In genomic region chr6:45741437-45742166, GRCh38 we compare ENCODE assay signal across 9 cellular contexts.
DNase-seq lines count a peak whose midpoint lies in the region; ATAC-seq lines count a peak whose summit lies in the region.
"Had no signal": no experiment of that assay in that cellular context is flagged by ENCODE, and none has a peak within 500 bp of the region (broad histone marks: within the 10 kb centered on the region; RNA-seq: fewer than 3 reads in every experiment).

No MANE protein-coding gene starts in this region.

- no peak overlapping the region for H3K4me3 ChIP-seq in naive thymus-derived CD4-positive, alpha-beta T cell (ENCODE audit: low read length)

- H3K36me3 Mint-ChIP-seq in activated CD8-positive, alpha-beta memory T cell treated with anti-CD3 and anti-CD28 coated beads, Interleukin-2, amount 10 ng/mL, durations not matched to agents 7 days and 5 days, result peaks cover 2% of the 10 kb centered on the region
- H3K36me3 Mint-ChIP-seq in activated T-helper 1 cell treated with anti-CD3 and anti-CD28 coated beads, Interleukin-12 subunit alpha, Interleukin-12 subunit beta, Interleukin-2, Interleukin-4 antibody, amounts not matched to agents 30 ng/mL and 10 ng/mL and 1 ng/mL, durations not matched to agents 14 hours and 24 hours and 36 hours (ENCODE audit: low read depth), result no peaks in the 10 kb centered on the region
- peaks cover 0 to 2% (median 0%) of the 10 kb centered on the region in 5 donors for H3K36me3 Mint-ChIP-seq in naive thymus-derived CD4-positive, alpha-beta T cell
- H3K36me3 Mint-ChIP-seq: CD4-positive, CD25-positive, alpha-beta regulatory T cell had no signal

- H3K27me3 Mint-ChIP-seq in activated CD8-positive, alpha-beta memory T cell treated with anti-CD3 and anti-CD28 coated beads, Interleukin-2, amount 10 ng/mL, durations not matched to agents 7 days and 5 days, result no peaks in the 10 kb centered on the region
- peaks cover 3% of the 10 kb centered on the region for H3K27me3 Mint-ChIP-seq in activated T-helper 1 cell treated with anti-CD3 and anti-CD28 coated beads, Interleukin-12 subunit alpha, Interleukin-12 subunit beta, Interleukin-2, Interleukin-4 antibody, amounts not matched to agents 30 ng/mL and 10 ng/mL and 1 ng/mL, durations not matched to agents 14 hours and 24 hours and 36 hours (ENCODE audit: insufficient read depth)
- H3K27me3 Mint-ChIP-seq in naive thymus-derived CD4-positive, alpha-beta T cell, result peaks cover 0 to 3% (median 0%) of the 10 kb centered on the region in 5 donors
- H3K27me3 Mint-ChIP-seq: CD4-positive, CD25-positive, alpha-beta regulatory T cell had no signal

- no peaks in the 10 kb centered on the region for H3K36me3 ChIP-seq in naive thymus-derived CD4-positive, alpha-beta T cell (ENCODE audit: control insufficient read depth in 2 of 3, insufficient read depth in 3 of 3, low read length in 3 of 3)

- peak; percentile 43 for ATAC-seq in activated CD8-positive, alpha-beta memory T cell treated with anti-CD3 and anti-CD28 coated beads, Interleukin-2, amount 10 ng/mL, durations not matched to agents 7 days and 5 days
- ATAC-seq in HG03280 (IDR thresholded peaks at IDR 0.05; ENCODE audit: unreplicated experiment), result peak; percentile 41
- peak; percentile 60 for ATAC-seq in naive thymus-derived CD4-positive, alpha-beta T cell

- DNase-seq in activated CD8-positive, alpha-beta memory T cell treated with anti-CD3 and anti-CD28 coated beads, Interleukin-2, amount 10 ng/mL, durations not matched to agents 7 days and 5 days, result peak; percentile 50
- no peak for DNase-seq in activated CD8-positive, alpha-beta memory T cell treated with anti-CD3 and anti-CD28 coated beads, Interleukin-2, amount 50 U/mL, for 48 hours
- no peak for DNase-seq in activated T-helper 1 cell treated with anti-CD3 and anti-CD28 coated beads, Interleukin-12 subunit alpha, Interleukin-12 subunit beta, Interleukin-2, Interleukin-4 antibody, amounts not matched to agents 30 ng/mL and 10 ng/mL and 1 ng/mL, durations not matched to agents 14 hours and 24 hours and 36 hours (ENCODE audit: low spot score)
- DNase-seq in naive thymus-derived CD4-positive, alpha-beta T cell, result no peak
- no peak for DNase-seq in NCI-H2081 (lab: John Stamatoyannopoulos, UW)
- no peak for DNase-seq in posterior cingulate gyrus
- DNase-seq in NCI-H128 (lab: John Stamatoyannopoulos, UW; ENCODE audit: unreplicated experiment), result no peak
- DNase-seq: CD4-positive, CD25-positive, alpha-beta regulatory T cell had no signal

- H3K4me3 Mint-ChIP-seq in activated CD8-positive, alpha-beta memory T cell treated with anti-CD3 and anti-CD28 coated beads, Interleukin-2, amount 10 ng/mL, durations not matched to agents 7 days and 5 days, result no peak overlapping the region
- H3K4me3 Mint-ChIP-seq in activated T-helper 1 cell treated with anti-CD3 and anti-CD28 coated beads, Interleukin-12 subunit alpha, Interleukin-12 subunit beta, Interleukin-2, Interleukin-4 antibody, amounts not matched to agents 30 ng/mL and 10 ng/mL and 1 ng/mL, durations not matched to agents 14 hours and 24 hours and 36 hours, result peak overlapping the region; percentile 2
- H3K4me3 Mint-ChIP-seq in naive thymus-derived CD4-positive, alpha-beta T cell, result no peak overlapping the region

- no peaks in the 10 kb centered on the region for H3K9me3 Mint-ChIP-seq in activated CD8-positive, alpha-beta memory T cell treated with anti-CD3 and anti-CD28 coated beads, Interleukin-2, amount 10 ng/mL, durations not matched to agents 7 days and 5 days (ENCODE audit: low read depth)
- peaks cover 8% of the 10 kb centered on the region for H3K9me3 Mint-ChIP-seq in activated T-helper 1 cell treated with anti-CD3 and anti-CD28 coated beads, Interleukin-12 subunit alpha, Interleukin-12 subunit beta, Interleukin-2, Interleukin-4 antibody, amounts not matched to agents 30 ng/mL and 10 ng/mL and 1 ng/mL, durations not matched to agents 14 hours and 24 hours and 36 hours
- H3K9me3 Mint-ChIP-seq in naive thymus-derived CD4-positive, alpha-beta T cell, result peaks cover 0 to 5% (median 0%) of the 10 kb centered on the region in 11 donors
- H3K9me3 Mint-ChIP-seq: CD4-positive, CD25-positive, alpha-beta regulatory T cell had no signal

- H3K27ac ChIP-seq in naive thymus-derived CD4-positive, alpha-beta T cell (ENCODE audit: low read depth, low read length), result no peak overlapping the region

- POLR2A ChIA-PET in naive thymus-derived CD4-positive, alpha-beta T cell (lab: Charles Lee), result interaction anchor here (0.6 kb wide), 1 partner anchor 1579 kb away, joined by 4 read pairs; no protein-coding TSS in a partner anchor

- no peaks in the 10 kb centered on the region for H3K27me3 ChIP-seq in naive thymus-derived CD4-positive, alpha-beta T cell (ENCODE audit: control insufficient read depth in 2 of 2, insufficient read depth in 2 of 2, low read length in 2 of 2)

- H3K4me1 Mint-ChIP-seq in activated CD8-positive, alpha-beta memory T cell treated with anti-CD3 and anti-CD28 coated beads, Interleukin-2, amount 10 ng/mL, durations not matched to agents 7 days and 5 days, result peaks cover 44% of the 10 kb centered on the region
- H3K4me1 Mint-ChIP-seq in activated T-helper 1 cell treated with anti-CD3 and anti-CD28 coated beads, Interleukin-12 subunit alpha, Interleukin-12 subunit beta, Interleukin-2, Interleukin-4 antibody, amounts not matched to agents 30 ng/mL and 10 ng/mL and 1 ng/mL, durations not matched to agents 14 hours and 24 hours and 36 hours (ENCODE audit: low read depth), result peaks cover 44% of the 10 kb centered on the region
- peaks cover 10 to 41% (median 20%) of the 10 kb centered on the region in 7 donors for H3K4me1 Mint-ChIP-seq in naive thymus-derived CD4-positive, alpha-beta T cell

- no peaks in the 10 kb centered on the region for H3K4me1 ChIP-seq in naive thymus-derived CD4-positive, alpha-beta T cell (ENCODE audit: control insufficient read depth in 2 of 2, insufficient read depth in 2 of 2, low read length in 2 of 2)

- intact Hi-C loops in activated T-helper 1 cell treated with anti-CD3 and anti-CD28 coated beads, Interleukin-12 subunit alpha, Interleukin-12 subunit beta, Interleukin-2, Interleukin-4 antibody, amounts not matched to agents 30 ng/mL and 10 ng/mL and 1 ng/mL, durations not matched to agents 14 hours and 24 hours and 36 hours (cut with micrococcal nuclease), result loop anchor here (1.0 kb wide), 1 partner anchor 60 kb away; no protein-coding TSS in a partner anchor
- intact Hi-C loops in naive thymus-derived CD4-positive, alpha-beta T cell (cut with micrococcal nuclease), result no loop called here
- intact Hi-C loops in posterior cingulate gyrus (cut with DNase I), result no loop called here

- CTCF ChIA-PET in activated CD8-positive, alpha-beta memory T cell treated with anti-CD3 and anti-CD28 coated beads, Interleukin-2, amount 10 ng/mL, durations not matched to agents 7 days and 5 days (lab: Charles Lee), result interaction anchor here (0.8 to 2.1 kb wide), 3 partner anchors 18 to 320 kb away, joined by 3 to 7 read pairs (median 4); no protein-coding TSS in a partner anchor
- CTCF ChIA-PET in naive thymus-derived CD4-positive, alpha-beta T cell (lab: Charles Lee), result no interaction called here

- peak overlapping the region; percentile 77 for H3K27ac Mint-ChIP-seq in activated CD8-positive, alpha-beta memory T cell treated with anti-CD3 and anti-CD28 coated beads, Interleukin-2, amount 10 ng/mL, durations not matched to agents 7 days and 5 days
- peak overlapping the region; percentile 27 for H3K27ac Mint-ChIP-seq in activated T-helper 1 cell treated with anti-CD3 and anti-CD28 coated beads, Interleukin-12 subunit alpha, Interleukin-12 subunit beta, Interleukin-2, Interleukin-4 antibody, amounts not matched to agents 30 ng/mL and 10 ng/mL and 1 ng/mL, durations not matched to agents 14 hours and 24 hours and 36 hours
- H3K27ac Mint-ChIP-seq in naive thymus-derived CD4-positive, alpha-beta T cell, result peak overlapping the region in 4 of 9 donors; percentile 33 to 59 (median 45)
- H3K27ac Mint-ChIP-seq: CD4-positive, CD25-positive, alpha-beta regulatory T cell had no signal

- no peaks in the 10 kb centered on the region for H3K9me3 ChIP-seq in naive thymus-derived CD4-positive, alpha-beta T cell (ENCODE audit: control insufficient read depth in 2 of 3, low read length in 3 of 3)
